In the genomic region with DNA sequence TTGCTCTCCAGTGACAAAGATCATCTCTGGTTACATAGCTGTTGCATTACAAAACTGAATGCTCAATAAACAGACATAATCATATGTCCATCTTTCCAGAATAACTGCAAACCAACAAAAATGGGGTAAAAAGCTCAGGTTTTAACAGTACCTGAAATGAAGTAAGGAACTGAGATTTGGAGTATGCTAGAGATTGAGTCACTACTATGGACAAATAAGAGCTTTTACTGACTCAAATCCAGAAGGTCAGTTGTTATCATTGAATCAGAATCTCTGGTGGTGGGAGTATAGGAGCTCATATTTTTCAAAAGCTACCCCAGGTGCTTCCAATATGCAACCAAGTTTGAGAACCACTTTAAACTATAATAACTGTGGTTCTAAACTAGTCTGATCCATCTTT, we compare ENCODE assay signal across 18 cellular contexts. TPM values are rescaled to one million over a fixed set of nuclear protein-coding genes. Genes with fewer than 3 reads are reported as not detected.
DNase-seq lines count a peak whose midpoint lies in the region; ATAC-seq and TF ChIP-seq lines count a peak whose summit lies in the region.
"Had no signal": no experiment of that assay in that cellular context is flagged by ENCODE, and none has a peak within 500 bp of the region (broad histone marks: within the 10 kb centered on the region; RNA-seq: fewer than 3 reads in every experiment).

No MANE protein-coding gene starts in this region.

- no peak overlapping the region for H3K27ac ChIP-seq in psoas muscle
- H3K27ac ChIP-seq: 22Rv1 had no signal

- H3K4me1 Mint-ChIP-seq in activated naive CD8-positive, alpha-beta T cell (ENCODE audit: low read depth): peaks cover 32% of the 10 kb centered on the region
- peaks cover 26% of the 10 kb centered on the region for H3K4me1 Mint-ChIP-seq in activated naive CD8-positive, alpha-beta T cell treated with anti-CD3 and anti-CD28 coated beads for 36 hours
- H3K4me1 Mint-ChIP-seq in stimulated activated naive B cell treated with anti-CD40 and anti-IgM and Interleukin-4, amounts not matched to agents 10 μg/mL and 1 μg/mL and 100 μg/mL, for 72 hours: peaks cover 22 to 32% of the 10 kb centered on the region in 2 donors

- no peaks in the 10 kb centered on the region for H3K27me3 Mint-ChIP-seq in activated naive CD8-positive, alpha-beta T cell
- no peaks in the 10 kb centered on the region for H3K27me3 Mint-ChIP-seq in activated naive CD8-positive, alpha-beta T cell treated with anti-CD3 and anti-CD28 coated beads for 36 hours
- no peaks in the 10 kb centered on the region for H3K27me3 Mint-ChIP-seq in stimulated activated naive B cell treated with anti-CD40 and anti-IgM and Interleukin-4, amounts not matched to agents 10 μg/mL and 1 μg/mL and 100 μg/mL, for 72 hours

- no peak for TF ChIP-seq CTCF in psoas muscle (IDR thresholded peaks at IDR 0.05)

- no peak overlapping the region for H3K9ac ChIP-seq in endocrine pancreas (ENCODE audit: control insufficient read depth, insufficient read depth, low read length)

- H3K4me3 ChIP-seq in endocrine pancreas (ENCODE audit: control insufficient read depth, insufficient read depth, low read length) (peak overlapping the region; percentile 28), psoas muscle (no peak overlapping the region)

- H3K4me1 ChIP-seq in endocrine pancreas (ENCODE audit: control insufficient read depth, insufficient read depth, low read length): peaks cover 17% of the 10 kb centered on the region
- peaks cover 9% of the 10 kb centered on the region for H3K4me1 ChIP-seq in psoas muscle

- no peaks in the 10 kb centered on the region for H3K27me3 ChIP-seq in endocrine pancreas (ENCODE audit: control insufficient read depth, insufficient read depth, low read length)
- H3K27me3 ChIP-seq in psoas muscle (ENCODE audit: insufficient read depth in 3 of 3, low read length in 2 of 3): no peaks in the 10 kb centered on the region

- ATAC-seq in stimulated activated naive B cell treated with anti-CD40 and anti-IgM and Interleukin-4, amounts not matched to agents 10 μg/mL and 1 μg/mL and 100 μg/mL, for 72 hours (replicated peaks): no peak
- ATAC-seq in psoas muscle (no peak), HG03354 (IDR thresholded peaks at IDR 0.05; ENCODE audit: poor library complexity, severe bottlenecking, unreplicated experiment) (no peak)
- ATAC-seq: Right ventricle myocardium inferior had no signal

- H3K4me3 Mint-ChIP-seq in activated naive CD8-positive, alpha-beta T cell: no peak overlapping the region
- H3K4me3 Mint-ChIP-seq in activated naive CD8-positive, alpha-beta T cell treated with anti-CD3 and anti-CD28 coated beads for 36 hours: no peak overlapping the region
- H3K4me3 Mint-ChIP-seq in stimulated activated naive B cell treated with anti-CD40 and anti-IgM and Interleukin-4, amounts not matched to agents 10 μg/mL and 1 μg/mL and 100 μg/mL, for 72 hours: no peak overlapping the region

- intact Hi-C loops in psoas muscle (cut with DNase I): no loop called here

- peaks cover 2% of the 10 kb centered on the region for H3K36me3 Mint-ChIP-seq in activated naive CD8-positive, alpha-beta T cell
- peaks cover 4% of the 10 kb centered on the region for H3K36me3 Mint-ChIP-seq in activated naive CD8-positive, alpha-beta T cell treated with anti-CD3 and anti-CD28 coated beads for 36 hours
- peaks cover 5 to 9% of the 10 kb centered on the region in 2 donors for H3K36me3 Mint-ChIP-seq in stimulated activated naive B cell treated with anti-CD40 and anti-IgM and Interleukin-4, amounts not matched to agents 10 μg/mL and 1 μg/mL and 100 μg/mL, for 72 hours

- peak overlapping the region; percentile 94 for H3K27ac Mint-ChIP-seq in activated naive CD8-positive, alpha-beta T cell
- no peak overlapping the region for H3K27ac Mint-ChIP-seq in activated naive CD8-positive, alpha-beta T cell treated with anti-CD3 and anti-CD28 coated beads for 36 hours
- peak overlapping the region; percentile 56 for H3K27ac Mint-ChIP-seq in stimulated activated naive B cell treated with anti-CD40 and anti-IgM and Interleukin-4, amounts not matched to agents 10 μg/mL and 1 μg/mL and 100 μg/mL, for 72 hours

- H3K36me3 ChIP-seq in endocrine pancreas (ENCODE audit: control insufficient read depth, insufficient read depth, low read length) (no peaks in the 10 kb centered on the region), psoas muscle (ENCODE audit: insufficient read depth in 1 of 2, low read depth in 1 of 2) (peaks cover 0 to 15% of the 10 kb centered on the region in 2 donors)

- DNase-seq in NCI-H1417 treated with DMSO at 0.1 percent for 48 hours (lab: John Stamatoyannopoulos, UW) (peak; percentile 3), NCI-H1417 (lab: John Stamatoyannopoulos, UW) (no peak), psoas muscle (no peak)
- DNase-seq in activated naive CD8-positive, alpha-beta T cell treated with anti-CD3 and anti-CD28 coated beads for 36 hours: no peak
- DNase-seq in stimulated activated naive B cell treated with anti-CD40 and anti-IgM and Interleukin-4, amounts not matched to agents 10 μg/mL and 1 μg/mL and 100 μg/mL, for 72 hours: no peak
- DNase-seq: AML-193, GF-D8, Kasumi-1, MM.1S, NCI-H1092, NCI-H1694, NCI-H2081 treated with DMSO at 0.1 percent for 48 hours, NCI-H510A had no signal

- H3K9me3 Mint-ChIP-seq in activated naive CD8-positive, alpha-beta T cell (ENCODE audit: low read depth): no peaks in the 10 kb centered on the region
- H3K9me3 Mint-ChIP-seq in activated naive CD8-positive, alpha-beta T cell treated with anti-CD3 and anti-CD28 coated beads for 36 hours: no peaks in the 10 kb centered on the region
- no peaks in the 10 kb centered on the region for H3K9me3 Mint-ChIP-seq in stimulated activated naive B cell treated with anti-CD40 and anti-IgM and Interleukin-4, amounts not matched to agents 10 μg/mL and 1 μg/mL and 100 μg/mL, for 72 hours

- no peaks in the 10 kb centered on the region for H3K9me3 ChIP-seq in endocrine pancreas (ENCODE audit: control insufficient read depth, low read length)
- H3K9me3 ChIP-seq in psoas muscle: no peaks in the 10 kb centered on the region

RNA-seq across cellular contexts. Expression of a gene that starts 4.1 kb away (rescaled TPM):
- 10 to 100 TPM; 25.7 to 26.0 TPM for total RNA-seq in activated naive CD8-positive, alpha-beta T cell treated with anti-CD3 and anti-CD28 coated beads for 36 hours
- total RNA-seq in psoas muscle: 10 to 100 TPM in 1 of 4 donors, 1 to 10 TPM in 3; 6.9 to 14.1 (median 7.4) TPM
- 1 to 10 TPM; 1.7 to 3.4 (median 2.0) TPM for polyA plus RNA-seq in psoas muscle
